In the genomic region with DNA sequence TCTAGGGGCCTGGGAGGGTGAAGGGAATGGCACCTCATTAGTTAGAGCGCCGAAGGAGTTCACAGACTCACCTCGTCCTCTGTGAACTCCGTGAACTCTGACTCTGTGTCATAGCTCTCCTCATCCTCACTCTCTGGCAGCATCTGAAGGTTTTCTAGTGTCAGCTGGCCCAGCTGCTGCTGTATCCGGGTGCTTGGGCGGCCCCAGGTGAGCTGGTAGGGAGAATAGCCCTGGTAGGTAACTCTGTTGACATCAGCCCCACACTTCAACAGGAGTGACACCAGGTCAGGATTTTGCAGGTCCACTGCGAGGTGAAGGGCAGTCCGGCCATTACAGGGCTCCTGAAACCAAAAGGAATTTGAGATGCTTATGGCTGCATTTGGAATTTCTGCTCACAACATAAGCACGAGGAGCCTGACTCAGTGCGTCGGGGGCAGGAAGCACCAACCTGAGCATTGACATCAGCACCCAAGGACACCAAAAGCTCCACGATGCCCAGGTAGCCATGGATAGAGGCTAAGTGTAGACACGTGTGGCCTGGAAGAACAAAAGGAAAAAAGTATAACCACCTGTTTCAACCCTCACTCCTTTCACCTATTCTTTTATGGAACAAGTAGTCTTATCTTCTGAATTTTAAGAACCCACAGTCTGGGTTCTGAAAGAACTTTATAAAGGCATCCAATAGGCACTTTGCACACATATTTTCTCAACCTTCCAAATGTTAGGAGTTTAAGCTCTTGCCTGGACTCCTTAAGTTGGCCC, we compare ENCODE assay signal across 8 cellular contexts. TPM values are rescaled to one million over a fixed set of nuclear protein-coding genes. Genes with fewer than 3 reads are reported as not detected.
DNase-seq lines count a peak whose midpoint lies in the region; ATAC-seq and TF ChIP-seq lines count a peak whose summit lies in the region.

No MANE protein-coding gene starts in this region.

- peaks cover 20 to 43% (median 37%) of the 10 kb centered on the region in 3 experiments; a peak in 6 of 7 replicates for H3K36me3 Mint-ChIP-seq in H9 (ENCODE audit: insufficient read depth in 1 of 3, low read depth in 3 of 3)

- no peak overlapping the region for H2BK12ac ChIP-seq in H9 (ENCODE audit: insufficient read length, low read depth, low read length)

- WGBS in H9 (ENCODE audit: extremely low coverage, insufficient read length, low lambda C conversion rate), result no CpG with 5 or more reads among the region's 13 CpGs

- peaks cover 39% of the 10 kb centered on the region for H3K36me3 ChIP-seq in skeletal muscle satellite cell (ENCODE audit: insufficient read depth, low read length)

- H3K27ac Mint-ChIP-seq in H9, result peak overlapping the region in 1 of 3 experiments; percentile 82; a peak in 1 of 7 replicates

- TF ChIP-seq CTCF in H9 (conservative IDR thresholded peaks at IDR 0.05) (no peak), foreskin fibroblast (IDR thresholded peaks at IDR 0.05; ENCODE audit: low read depth, low read length) (no peak)

- H3K27me3 ChIP-seq in H9 (ENCODE audit: insufficient read depth, low read length), result no peaks in the 10 kb centered on the region
- no peaks in the 10 kb centered on the region for H3K27me3 ChIP-seq in skeletal muscle satellite cell (ENCODE audit: control insufficient read depth, insufficient read depth, low read length)

- H3K27ac ChIP-seq in H9 (ENCODE audit: insufficient read length, low read depth, low read length), result no peak overlapping the region

- H3K9me3 ChIP-seq in H9 (ENCODE audit: control insufficient read depth, low read depth, low read length) (no peaks in the 10 kb centered on the region), skeletal muscle satellite cell (replicated peaks; ENCODE audit: low read length) (no peaks in the 10 kb centered on the region)

- H4K5ac ChIP-seq in H9 (ENCODE audit: insufficient read length, low read depth, low read length), result no peak overlapping the region

- no peak overlapping the region for H3K23ac ChIP-seq in H9 (ENCODE audit: insufficient read length, low read depth, low read length)

- no peaks in the 10 kb centered on the region for H3K27me3 Mint-ChIP-seq in H9 (ENCODE audit: low read depth)

- H3K9ac ChIP-seq in H9 (ENCODE audit: extremely low read depth, insufficient read length, low read length) (no peak overlapping the region), skeletal muscle satellite cell (ENCODE audit: low read depth, low read length) (peak overlapping the region; percentile 92)

- peak overlapping the region; percentile 88 to 89 for H3K4me3 ChIP-seq in foreskin fibroblast (ENCODE audit: low read depth in 1 of 2, low read length in 2 of 2)
- peak overlapping the region; percentile 85 for H3K4me3 ChIP-seq in skeletal muscle satellite cell (ENCODE audit: low read length)

- no peak overlapping the region for H4K8ac ChIP-seq in H9 (replicated peaks; ENCODE audit: insufficient read length, low read depth, low read length)

- no peak overlapping the region for H2BK15ac ChIP-seq in H9 (ENCODE audit: low read depth, low read length)

- no peak overlapping the region for H2AFZ ChIP-seq in H9 (ENCODE audit: low read length)

- ATAC-seq in HG03045 (IDR thresholded peaks at IDR 0.05; ENCODE audit: unreplicated experiment) (no peak), GM21576 (IDR thresholded peaks at IDR 0.05; ENCODE audit: unreplicated experiment) (no peak)

- H3K18ac ChIP-seq in H9 (ENCODE audit: insufficient read length, low read depth, low read length), result no peak overlapping the region

- H3K14ac ChIP-seq in H9 (ENCODE audit: insufficient read depth, low read length), result no peak overlapping the region

- H3K4me3 Mint-ChIP-seq in H9, result peak overlapping the region; percentile 81 to 84

- no peaks in the 10 kb centered on the region for H4K20me1 ChIP-seq in H9 (ENCODE audit: control insufficient read depth, insufficient read depth, insufficient read length)

- H3K4me1 ChIP-seq in H9 (ENCODE audit: insufficient read depth, low read length) (peaks cover 7% of the 10 kb centered on the region), skeletal muscle satellite cell (ENCODE audit: control insufficient read depth, insufficient read depth, low read length) (peaks cover 46% of the 10 kb centered on the region)

- DNase-seq in H9, result no peak
- peak; percentile 57 for DNase-seq in activated T-cell treated with anti-CD3 and anti-CD28 coated beads, Interleukin-2, amount 50 U/mL, for 1 hour
- DNase-seq in foreskin fibroblast, result peak in 1 of 2 donors; percentile 18
- DNase-seq in SKM-1 (lab: John Stamatoyannopoulos, UW; ENCODE audit: unreplicated experiment), result no peak
- no peak for DNase-seq in putamen (ENCODE audit: low spot score)

- H3K4me1 Mint-ChIP-seq in H9, result peaks cover 48% of the 10 kb centered on the region in 2 experiments

- H3T11ph ChIP-seq in H9 (ENCODE audit: low read length), result no peak overlapping the region

- H2BK120ac ChIP-seq in H9 (ENCODE audit: low read depth, low read length, poor library complexity, severe bottlenecking), result no peak overlapping the region

- no peaks in the 10 kb centered on the region for H3K79me1 ChIP-seq in H9 (ENCODE audit: insufficient read depth, low read depth, low read length, poor library complexity, severe bottlenecking)

- no peak overlapping the region for H2AK5ac ChIP-seq in H9 (ENCODE audit: insufficient read length, low read length)

- H3K9me3 Mint-ChIP-seq in H9, result no peaks in the 10 kb centered on the region

- no peak overlapping the region for H3K4ac ChIP-seq in H9 (ENCODE audit: low read depth, low read length)

- peaks cover 6% of the 10 kb centered on the region for H3K23me2 ChIP-seq in H9 (ENCODE audit: insufficient read length, low read depth, low read length, poor library complexity, severe bottlenecking)

- no peak overlapping the region for H2BK20ac ChIP-seq in H9 (ENCODE audit: low read depth, low read length, poor library complexity, severe bottlenecking)

- no peaks in the 10 kb centered on the region for H3K79me2 ChIP-seq in H9 (ENCODE audit: insufficient read depth, low read length)

- no peak overlapping the region for H3K56ac ChIP-seq in H9 (ENCODE audit: insufficient read length, low read depth, low read length)

- H3K4me2 ChIP-seq in H9 (ENCODE audit: insufficient read depth, insufficient read length, low read length) (no peak overlapping the region), skeletal muscle satellite cell (ENCODE audit: low read length) (peak overlapping the region; percentile 88)

- H2BK5ac ChIP-seq in H9 (ENCODE audit: insufficient read length, low read length), result no peak overlapping the region

- no peak overlapping the region for H4K91ac ChIP-seq in H9 (ENCODE audit: insufficient read length, low read depth, low read length)

RNA-seq across cellular contexts. Expression of a gene that starts 2.0 kb away (rescaled TPM):
- 38.4 and 39.1 TPM in 2 replicates for total RNA-seq in H9 (2021)
- total RNA-seq in skeletal muscle satellite cell (2012; rRNA removed), result 118 and 123 TPM in 2 replicates
